ENCODE assay signal across 27 cellular contexts in the genomic region with DNA sequence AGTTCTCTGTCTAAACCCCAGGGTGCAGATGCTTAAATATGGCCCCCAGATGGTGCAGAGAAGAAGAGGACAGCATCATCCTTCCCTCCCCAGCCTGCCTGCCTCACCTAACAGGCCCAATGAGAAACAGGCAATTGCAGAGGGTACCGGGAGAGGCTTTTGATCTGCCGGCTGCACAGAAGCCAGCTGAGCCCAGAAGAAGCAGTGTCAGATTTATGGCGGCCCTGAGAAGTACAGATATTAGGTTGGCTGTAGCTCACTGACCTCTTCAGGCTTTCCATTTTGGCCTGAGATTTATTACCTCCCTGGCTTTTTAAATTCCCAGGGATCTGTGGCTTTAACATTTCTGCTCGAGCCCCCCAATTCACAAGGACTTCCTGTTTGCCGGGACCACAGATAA.
"Had no signal": no experiment of that assay in that cellular context is flagged by ENCODE, and none has a peak within 500 bp of the region (broad histone marks: within the 10 kb centered on the region; RNA-seq: fewer than 3 reads in every experiment).

No MANE protein-coding gene starts in this region.

- H3K36me3 Mint-ChIP-seq: naive thymus-derived CD4-positive, alpha-beta T cell; natural killer cell treated with Interleukin-12 subunit alpha and Interleukin-12 subunit beta and Interleukin-15 and Interleukin-18, amount 100 ng/mL, for 72 hours; stimulated activated memory B cell treated with anti-CD40 and anti-IgM and Interleukin-4, amounts not matched to agents 10 μg/mL and 1 μg/mL and 100 μg/mL, for 72 hours had no signal

- ATAC-seq: left colon; mucosa of descending colon; naive thymus-derived CD4-positive, alpha-beta T cell; natural killer cell treated with Interleukin-12 subunit alpha and Interleukin-12 subunit beta and Interleukin-15 and Interleukin-18, amount 100 ng/mL, for 72 hours; right cardiac atrium; stimulated activated memory B cell treated with anti-CD40 and anti-IgM and Interleukin-4, amounts not matched to agents 10 μg/mL and 1 μg/mL and 100 μg/mL, for 72 hours; stimulated activated naive CD8-positive, alpha-beta T cell treated with anti-CD3 and anti-CD28 coated beads, Interleukin-15, amount 100 ng/mL, for 72 hours; upper lobe of right lung had no signal

- H3K4me1 Mint-ChIP-seq: stimulated activated memory B cell treated with anti-CD40 and anti-IgM and Interleukin-4, amounts not matched to agents 10 μg/mL and 1 μg/mL and 100 μg/mL, for 72 hours; stimulated activated naive CD8-positive, alpha-beta T cell treated with anti-CD3 and anti-CD28 coated beads, Interleukin-15, amount 100 ng/mL, for 72 hours had no signal

- H3K36me3 ChIP-seq: left ventricle myocardium inferior, ovary, sigmoid colon, tibial nerve, upper lobe of right lung had no signal

- H3K27me3 ChIP-seq: ovary, sigmoid colon, tibial nerve, upper lobe of right lung had no signal

- H3K27ac ChIP-seq: left ventricle myocardium inferior, ovary, sigmoid colon, tibial nerve, upper lobe of right lung had no signal

- H3K4me3 Mint-ChIP-seq: naive thymus-derived CD4-positive, alpha-beta T cell; natural killer cell treated with Interleukin-12 subunit alpha and Interleukin-12 subunit beta and Interleukin-15 and Interleukin-18, amount 100 ng/mL, for 72 hours; stimulated activated memory B cell treated with anti-CD40 and anti-IgM and Interleukin-4, amounts not matched to agents 10 μg/mL and 1 μg/mL and 100 μg/mL, for 72 hours; stimulated activated naive CD8-positive, alpha-beta T cell treated with anti-CD3 and anti-CD28 coated beads, Interleukin-15, amount 100 ng/mL, for 72 hours had no signal

- H3K27me3 Mint-ChIP-seq: stimulated activated memory B cell treated with anti-CD40 and anti-IgM and Interleukin-4, amounts not matched to agents 10 μg/mL and 1 μg/mL and 100 μg/mL, for 72 hours had no signal

- H3K9me3 Mint-ChIP-seq: natural killer cell treated with Interleukin-12 subunit alpha and Interleukin-12 subunit beta and Interleukin-15 and Interleukin-18, amount 100 ng/mL, for 72 hours; stimulated activated memory B cell treated with anti-CD40 and anti-IgM and Interleukin-4, amounts not matched to agents 10 μg/mL and 1 μg/mL and 100 μg/mL, for 72 hours; stimulated activated naive CD8-positive, alpha-beta T cell treated with anti-CD3 and anti-CD28 coated beads, Interleukin-15, amount 100 ng/mL, for 72 hours had no signal

- H3K27ac Mint-ChIP-seq: naive thymus-derived CD4-positive, alpha-beta T cell; natural killer cell treated with Interleukin-12 subunit alpha and Interleukin-12 subunit beta and Interleukin-15 and Interleukin-18, amount 100 ng/mL, for 72 hours; progenitor cell of endocrine pancreas; stimulated activated memory B cell treated with anti-CD40 and anti-IgM and Interleukin-4, amounts not matched to agents 10 μg/mL and 1 μg/mL and 100 μg/mL, for 72 hours; stimulated activated naive CD8-positive, alpha-beta T cell treated with anti-CD3 and anti-CD28 coated beads, Interleukin-15, amount 100 ng/mL, for 72 hours had no signal

- H3K4me1 ChIP-seq: left ventricle myocardium inferior, sigmoid colon had no signal

- H3K9me3 ChIP-seq: left ventricle myocardium inferior, mucosa of descending colon, ovary, sigmoid colon, tibial nerve, upper lobe of right lung had no signal

- H3K4me3 ChIP-seq: left ventricle myocardium inferior, lung, mucosa of descending colon, ovary, sigmoid colon, tibial nerve, upper lobe of right lung had no signal

- DNase-seq: head of caudate nucleus; hippocampal formation; kidney; left colon; left ventricle myocardium inferior; mesendoderm; midbrain; mucosa of descending colon; naive thymus-derived CD4-positive, alpha-beta T cell; ovary; retina; right cardiac atrium; sigmoid colon; small intestine; stimulated activated CD4-positive, alpha-beta T cell treated with anti-CD3 and anti-CD28 coated beads, Interleukin-1b, Interleukin-23, amount 100 ng/mL, for 48 hours; stimulated activated CD4-positive, alpha-beta T cell treated with anti-CD3 and anti-CD28 coated beads, Interleukin-2, amount 100 ng/mL, for 48 hours; stimulated activated CD4-positive, alpha-beta T cell treated with anti-CD3 and anti-CD28 coated beads, Interleukin-4, amount 100 ng/mL, for 4 hours; stimulated activated CD8-positive, alpha-beta memory T cell treated with anti-CD3 and anti-CD28 coated beads, Interleukin-4, amount 100 ng/mL, for 48 hours; stimulated activated naive CD4-positive, alpha-beta T cell treated with Interleukin-2 at 50 U/mL for 16 hours; stimulated activated naive CD8-positive, alpha-beta T cell treated with anti-CD3 and anti-CD28 coated beads, Interleukin-15, amount 100 ng/mL, for 72 hours; substantia nigra; upper lobe of right lung had no signal
